1 cellular context compared by ENCODE assay signal in the genomic region with DNA sequence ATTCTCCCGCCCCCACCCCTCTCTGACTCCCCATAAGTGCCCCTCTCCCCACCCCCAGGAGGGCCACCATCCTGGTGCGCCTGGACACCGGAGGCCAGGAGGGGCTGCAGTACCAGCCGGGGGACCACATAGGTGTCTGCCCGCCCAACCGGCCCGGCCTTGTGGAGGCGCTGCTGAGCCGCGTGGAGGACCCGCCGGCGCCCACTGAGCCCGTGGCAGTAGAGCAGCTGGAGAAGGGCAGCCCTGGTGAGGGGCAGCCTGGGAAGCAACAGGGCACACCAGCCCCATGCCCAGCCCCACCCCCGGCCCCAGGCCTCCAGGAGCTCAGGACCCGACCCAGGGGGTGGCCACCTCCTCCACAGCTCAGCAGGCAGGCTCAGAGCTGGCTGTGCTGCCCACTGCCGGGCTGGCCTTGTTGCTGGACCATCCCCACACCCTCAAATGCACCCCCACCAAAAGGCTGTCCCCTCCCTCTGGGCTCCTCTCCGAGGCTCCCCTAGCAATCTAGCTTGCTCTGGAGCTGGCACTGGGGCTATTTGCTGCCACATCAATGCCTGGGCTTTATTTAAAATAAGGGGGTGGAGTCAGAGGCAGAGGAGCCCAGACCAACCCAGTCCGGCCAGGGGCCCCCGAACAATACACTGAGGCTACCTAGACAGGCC.
TF ChIP-seq lines count a peak whose summit lies in the region.

No MANE protein-coding gene starts in this region.

TF ChIP-seq in SK-N-SH, 30 proteins besides CTCF, POLR2A, EP300 and RAD21:
- TF ChIP-seq, protein P1, sequence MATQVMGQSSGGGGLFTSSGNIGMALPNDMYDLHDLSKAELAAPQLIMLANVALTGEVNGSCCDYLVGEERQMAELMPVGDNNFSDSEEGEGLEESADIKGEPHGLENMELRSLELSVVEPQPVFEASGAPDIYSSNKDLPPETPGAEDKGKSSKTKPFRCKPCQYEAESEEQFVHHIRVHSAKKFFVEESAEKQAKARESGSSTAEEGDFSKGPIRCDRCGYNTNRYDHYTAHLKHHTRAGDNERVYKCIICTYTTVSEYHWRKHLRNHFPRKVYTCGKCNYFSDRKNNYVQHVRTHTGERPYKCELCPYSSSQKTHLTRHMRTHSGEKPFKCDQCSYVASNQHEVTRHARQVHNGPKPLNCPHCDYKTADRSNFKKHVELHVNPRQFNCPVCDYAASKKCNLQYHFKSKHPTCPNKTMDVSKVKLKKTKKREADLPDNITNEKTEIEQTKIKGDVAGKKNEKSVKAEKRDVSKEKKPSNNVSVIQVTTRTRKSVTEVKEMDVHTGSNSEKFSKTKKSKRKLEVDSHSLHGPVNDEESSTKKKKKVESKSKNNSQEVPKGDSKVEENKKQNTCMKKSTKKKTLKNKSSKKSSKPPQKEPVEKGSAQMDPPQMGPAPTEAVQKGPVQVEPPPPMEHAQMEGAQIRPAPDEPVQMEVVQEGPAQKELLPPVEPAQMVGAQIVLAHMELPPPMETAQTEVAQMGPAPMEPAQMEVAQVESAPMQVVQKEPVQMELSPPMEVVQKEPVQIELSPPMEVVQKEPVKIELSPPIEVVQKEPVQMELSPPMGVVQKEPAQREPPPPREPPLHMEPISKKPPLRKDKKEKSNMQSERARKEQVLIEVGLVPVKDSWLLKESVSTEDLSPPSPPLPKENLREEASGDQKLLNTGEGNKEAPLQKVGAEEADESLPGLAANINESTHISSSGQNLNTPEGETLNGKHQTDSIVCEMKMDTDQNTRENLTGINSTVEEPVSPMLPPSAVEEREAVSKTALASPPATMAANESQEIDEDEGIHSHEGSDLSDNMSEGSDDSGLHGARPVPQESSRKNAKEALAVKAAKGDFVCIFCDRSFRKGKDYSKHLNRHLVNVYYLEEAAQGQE (IDR thresholded peaks at IDR 0.05; ENCODE audit: low read depth, low read length): no peak
